Comparison of ENCODE assay signal across 26 cellular contexts in the genomic region with DNA sequence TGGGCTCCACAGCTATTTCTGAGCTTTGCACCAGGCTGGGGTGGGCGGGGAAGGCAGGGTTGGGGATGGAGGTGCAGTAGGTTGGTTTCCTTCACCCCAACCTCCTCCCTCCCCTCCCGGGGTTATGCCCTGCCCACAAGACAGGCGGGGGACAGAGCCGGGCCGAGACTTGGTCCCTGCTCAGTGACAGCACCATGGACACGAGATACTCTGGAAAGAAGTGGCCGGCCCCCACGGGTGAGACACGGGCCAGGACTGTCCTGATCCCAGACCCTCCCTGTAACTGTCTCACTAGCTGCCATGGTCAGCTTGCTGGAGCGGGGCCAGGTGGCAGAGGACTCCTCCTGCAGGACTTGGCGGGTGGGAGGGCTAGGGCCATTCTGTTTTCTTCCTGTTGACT. TPM values are rescaled to one million over a fixed set of nuclear protein-coding genes. Genes with fewer than 3 reads are reported as not detected.
DNase-seq lines count a peak whose midpoint lies in the region; ATAC-seq, FAIRE-seq and TF ChIP-seq lines count a peak whose summit lies in the region.
"Had no signal": no experiment of that assay in that cellular context is flagged by ENCODE, and none has a peak within 500 bp of the region (broad histone marks: within the 10 kb centered on the region; RNA-seq: fewer than 3 reads in every experiment).

No MANE protein-coding gene starts in this region.

- no peak overlapping the region for H3K4me3 ChIP-seq in HepG2 (replicated peaks in 1 of 3; ENCODE audit: insufficient read depth in 1 of 3, low read depth in 2 of 3, low read length in 3 of 3)
- no peak overlapping the region for H3K4me3 ChIP-seq in naive thymus-derived CD4-positive, alpha-beta T cell (ENCODE audit: low read length)
- H3K4me3 ChIP-seq: K562 had no signal

- H3T11ph ChIP-seq in H9 (ENCODE audit: low read length), result no peak overlapping the region

- H2BK20ac ChIP-seq in H9 (ENCODE audit: low read depth, low read length, poor library complexity, severe bottlenecking), result no peak overlapping the region

- no peaks in the 10 kb centered on the region for H3K79me1 ChIP-seq in H9 (ENCODE audit: insufficient read depth, low read depth, low read length, poor library complexity, severe bottlenecking)

- CTCF ChIA-PET in HepG2 (lab: Yijun Ruan, JAX; ENCODE audit: low intra/inter-chr PET ratio, low total read pairs), result interaction anchor here (6.5 kb wide), 1 partner anchor 213 kb away, joined by 80 read pairs; no protein-coding TSS in a partner anchor
- CTCF ChIA-PET in naive thymus-derived CD4-positive, alpha-beta T cell (lab: Charles Lee), result interaction anchor here (0.6 to 10.5 kb wide), 3 partner anchors 214 to 1237 kb away, joined by 3 to 144 read pairs (median 3); no protein-coding TSS in a partner anchor

- H3K4me2 ChIP-seq in H9 (ENCODE audit: insufficient read depth, insufficient read length, low read length) (no peak overlapping the region), HepG2 (ENCODE audit: low read depth, low read length) (no peak overlapping the region)

- no peaks in the 10 kb centered on the region for H3K4me1 ChIP-seq in H9 (ENCODE audit: insufficient read depth, low read length)
- no peaks in the 10 kb centered on the region for H3K4me1 ChIP-seq in HepG2 (ENCODE audit: insufficient read depth, low read length)
- no peaks in the 10 kb centered on the region for H3K4me1 ChIP-seq in naive thymus-derived CD4-positive, alpha-beta T cell (ENCODE audit: control insufficient read depth in 2 of 2, insufficient read depth in 2 of 2, low read length in 2 of 2)
- H3K4me1 ChIP-seq: BE2C had no signal

- H3K23ac ChIP-seq in H9 (ENCODE audit: insufficient read length, low read depth, low read length), result no peak overlapping the region

- no peak overlapping the region for H4K91ac ChIP-seq in H9 (ENCODE audit: insufficient read length, low read depth, low read length)

- TF ChIP-seq EP300 in HepG2 (IDR thresholded peaks at IDR 0.05; ENCODE audit: low read depth in 2 of 2, low read length in 2 of 2) (no peak), HepG2 (CRISPR knock-in tag; IDR thresholded peaks at IDR 0.05; ENCODE audit: borderline replicate concordance) (no peak)

- H3K4me1 Mint-ChIP-seq in H9, result peaks cover 0 to 2% of the 10 kb centered on the region in 2 experiments; a peak in 2 of 4 replicates
- no peaks in the 10 kb centered on the region for H3K4me1 Mint-ChIP-seq in stimulated activated effector memory CD8-positive, alpha-beta T cell treated with anti-CD3 and anti-CD28 coated beads, Interleukin-12 subunit alpha, Interleukin-12 subunit beta, amount 100 ng/mL, for 72 hours
- peaks cover 0 to 3% (median 0%) of the 10 kb centered on the region in 7 donors for H3K4me1 Mint-ChIP-seq in naive thymus-derived CD4-positive, alpha-beta T cell

- no peak for TF ChIP-seq RAD21 in HepG2 (CRISPR knock-in tag; IDR thresholded peaks at IDR 0.05)

- no peak overlapping the region for H2BK12ac ChIP-seq in H9 (ENCODE audit: insufficient read length, low read depth, low read length)

- peaks cover 1% of the 10 kb centered on the region for H3K27me3 Mint-ChIP-seq in H9 (ENCODE audit: low read depth)
- H3K27me3 Mint-ChIP-seq in naive thymus-derived CD4-positive, alpha-beta T cell, result peaks cover 0 to 6% (median 2%) of the 10 kb centered on the region in 5 donors

- no peak overlapping the region for H2BK120ac ChIP-seq in H9 (ENCODE audit: low read depth, low read length, poor library complexity, severe bottlenecking)

- DNase-seq in H9, result peak; percentile 21
- DNase-seq in SW480 (ENCODE audit: low spot score), result peak; percentile 13
- no peak for DNase-seq in HepG2 (ENCODE audit: low spot score)
- DNase-seq in stimulated activated effector memory CD8-positive, alpha-beta T cell treated with anti-CD3 and anti-CD28 coated beads, Interleukin-12 subunit alpha, Interleukin-12 subunit beta, amount 100 ng/mL, for 72 hours (ENCODE audit: low spot score in 2 of 2), result no peak
- DNase-seq in naive thymus-derived CD4-positive, alpha-beta T cell, result no peak
- DNase-seq in GM03348 (ENCODE audit: low spot score), result no peak
- no peak for DNase-seq in left cardiac atrium
- DNase-seq: ACHN; BE2C; C1 segment of cervical spinal cord; CD4-positive, CD25-positive, alpha-beta regulatory T cell; CD8-positive, alpha-beta memory T cell; COR-L47; DMS 273 treated with DMSO at 0.1 percent for 48 hours; DMS53; DND-41; EL; GOT3; H7; IMR-90 had no signal

- H2BK5ac ChIP-seq in H9 (ENCODE audit: insufficient read length, low read length), result no peak overlapping the region

- no peak for TF ChIP-seq CTCF in H9 (conservative IDR thresholded peaks at IDR 0.05)
- no peak for TF ChIP-seq CTCF in HepG2 (CRISPR knock-in tag; IDR thresholded peaks at IDR 0.05)

- H3K23me2 ChIP-seq in H9 (ENCODE audit: insufficient read length, low read depth, low read length, poor library complexity, severe bottlenecking), result no peaks in the 10 kb centered on the region

- H3K27ac ChIP-seq in H9 (ENCODE audit: insufficient read length, low read depth, low read length), result no peak overlapping the region
- H3K27ac ChIP-seq in HepG2 (ENCODE audit: extremely low read length, insufficient read depth, low read length), result no peak overlapping the region
- no peak overlapping the region for H3K27ac ChIP-seq in naive thymus-derived CD4-positive, alpha-beta T cell (ENCODE audit: low read depth, low read length)

- no peak overlapping the region for H2AK5ac ChIP-seq in H9 (ENCODE audit: insufficient read length, low read length)

- H3K36me3 Mint-ChIP-seq in H9 (ENCODE audit: insufficient read depth in 1 of 3, low read depth in 3 of 3), result no peaks in the 10 kb centered on the region
- no peaks in the 10 kb centered on the region for H3K36me3 Mint-ChIP-seq in stimulated activated effector memory CD8-positive, alpha-beta T cell treated with anti-CD3 and anti-CD28 coated beads, Interleukin-12 subunit alpha, Interleukin-12 subunit beta, amount 100 ng/mL, for 72 hours
- no peaks in the 10 kb centered on the region for H3K36me3 Mint-ChIP-seq in naive thymus-derived CD4-positive, alpha-beta T cell
- H3K36me3 Mint-ChIP-seq: CD4-positive, CD25-positive, alpha-beta regulatory T cell; CD8-positive, alpha-beta memory T cell had no signal

- no peak for FAIRE-seq in HepG2 (lab: Jason Lieb, UNC)
- FAIRE-seq: A204.1, G401.6, GM12892, GM18507, K562 had no signal

- H3K18ac ChIP-seq in H9 (ENCODE audit: insufficient read length, low read depth, low read length), result no peak overlapping the region

- H3K27me3 ChIP-seq in H9 (ENCODE audit: insufficient read depth, low read length) (no peaks in the 10 kb centered on the region), HepG2 (ENCODE audit: control insufficient read depth in 1 of 2, insufficient read depth in 2 of 2, low read length in 2 of 2) (peaks cover 14 to 48% of the 10 kb centered on the region in 2 experiments; a peak in 4 of 5 replicates)
- H3K27me3 ChIP-seq in naive thymus-derived CD4-positive, alpha-beta T cell (ENCODE audit: control insufficient read depth in 2 of 2, insufficient read depth in 2 of 2, low read length in 2 of 2), result no peaks in the 10 kb centered on the region
- H3K27me3 ChIP-seq: BE2C had no signal

- H4K20me1 ChIP-seq in H9 (ENCODE audit: control insufficient read depth, insufficient read depth, insufficient read length) (no peaks in the 10 kb centered on the region), HepG2 (ENCODE audit: insufficient read depth, low read length) (no peaks in the 10 kb centered on the region)

- H3K27ac Mint-ChIP-seq in H9, result no peak overlapping the region
- no peak overlapping the region for H3K27ac Mint-ChIP-seq in stimulated activated effector memory CD8-positive, alpha-beta T cell treated with anti-CD3 and anti-CD28 coated beads, Interleukin-12 subunit alpha, Interleukin-12 subunit beta, amount 100 ng/mL, for 72 hours
- no peak overlapping the region for H3K27ac Mint-ChIP-seq in naive thymus-derived CD4-positive, alpha-beta T cell
- H3K27ac Mint-ChIP-seq: CD4-positive, CD25-positive, alpha-beta regulatory T cell; CD8-positive, alpha-beta memory T cell had no signal

- ATAC-seq in HepG2 (peak; percentile 7; the same call in 2 of the 3 replicates), left cardiac atrium (no peak)
- peak; percentile 27 for ATAC-seq in stimulated activated effector memory CD8-positive, alpha-beta T cell treated with anti-CD3 and anti-CD28 coated beads, Interleukin-12 subunit alpha, Interleukin-12 subunit beta, amount 100 ng/mL, for 72 hours
- no peak for ATAC-seq in naive thymus-derived CD4-positive, alpha-beta T cell
- ATAC-seq: K562 had no signal

- H3K4me3 Mint-ChIP-seq in H9, result no peak overlapping the region
- H3K4me3 Mint-ChIP-seq in stimulated activated effector memory CD8-positive, alpha-beta T cell treated with anti-CD3 and anti-CD28 coated beads, Interleukin-12 subunit alpha, Interleukin-12 subunit beta, amount 100 ng/mL, for 72 hours, result no peak overlapping the region
- no peak overlapping the region for H3K4me3 Mint-ChIP-seq in naive thymus-derived CD4-positive, alpha-beta T cell
- H3K4me3 Mint-ChIP-seq: CD4-positive, CD25-positive, alpha-beta regulatory T cell; CD8-positive, alpha-beta memory T cell had no signal

- no peak overlapping the region for H3K4ac ChIP-seq in H9 (ENCODE audit: low read depth, low read length)

- H3K9me3 ChIP-seq in H9 (ENCODE audit: control insufficient read depth, low read depth, low read length) (no peaks in the 10 kb centered on the region), HepG2 (ENCODE audit: low read length) (no peaks in the 10 kb centered on the region)
- no peaks in the 10 kb centered on the region for H3K9me3 ChIP-seq in naive thymus-derived CD4-positive, alpha-beta T cell (ENCODE audit: control insufficient read depth in 2 of 3, low read length in 3 of 3)
- H3K9me3 ChIP-seq: BE2C had no signal

- H4K8ac ChIP-seq in H9 (replicated peaks; ENCODE audit: insufficient read length, low read depth, low read length), result no peak overlapping the region

- no peak overlapping the region for H3K56ac ChIP-seq in H9 (ENCODE audit: insufficient read length, low read depth, low read length)

- no peak overlapping the region for H2BK15ac ChIP-seq in H9 (ENCODE audit: low read depth, low read length)

- POLR2A ChIA-PET in HepG2 (lab: Yijun Ruan, JAX), result interaction anchor here (1.6 kb wide), 1 partner anchor 214 kb away, joined by 3 read pairs; no protein-coding TSS in a partner anchor
- POLR2A ChIA-PET in naive thymus-derived CD4-positive, alpha-beta T cell (lab: Charles Lee), result no interaction called here

- no peak overlapping the region for H3K14ac ChIP-seq in H9 (ENCODE audit: insufficient read depth, low read length)

- H3K36me3 ChIP-seq in HepG2 (replicated peaks in 1 of 2; ENCODE audit: control insufficient read depth in 1 of 2, insufficient read depth in 2 of 2, low read length in 2 of 2), result no peaks in the 10 kb centered on the region
- no peaks in the 10 kb centered on the region for H3K36me3 ChIP-seq in naive thymus-derived CD4-positive, alpha-beta T cell (ENCODE audit: control insufficient read depth in 2 of 3, insufficient read depth in 3 of 3, low read length in 3 of 3)
- H3K36me3 ChIP-seq: BE2C had no signal

- no TSS peak for BruUV-seq in HepG2 (replicated peaks; lab: Mats Ljungman, UMichigan)

- H3K79me2 ChIP-seq in H9 (ENCODE audit: insufficient read depth, low read length) (no peaks in the 10 kb centered on the region), HepG2 (ENCODE audit: insufficient read depth, low read length) (no peaks in the 10 kb centered on the region)

- no peak overlapping the region for H4K5ac ChIP-seq in H9 (ENCODE audit: insufficient read length, low read depth, low read length)

- no CpG with 5 or more reads among the region's 11 CpGs for WGBS in H9 (ENCODE audit: extremely low coverage, insufficient read length, low lambda C conversion rate)
- 5% methylated on average over 4 of the region's 11 CpGs for WGBS in HepG2 (ENCODE audit: low lambda C conversion rate)

- H3K9me3 Mint-ChIP-seq in H9, result no peaks in the 10 kb centered on the region
- no peaks in the 10 kb centered on the region for H3K9me3 Mint-ChIP-seq in stimulated activated effector memory CD8-positive, alpha-beta T cell treated with anti-CD3 and anti-CD28 coated beads, Interleukin-12 subunit alpha, Interleukin-12 subunit beta, amount 100 ng/mL, for 72 hours
- H3K9me3 Mint-ChIP-seq in naive thymus-derived CD4-positive, alpha-beta T cell, result no peaks in the 10 kb centered on the region
- H3K9me3 Mint-ChIP-seq: CD4-positive, CD25-positive, alpha-beta regulatory T cell; CD8-positive, alpha-beta memory T cell had no signal

- in situ Hi-C loops in HepG2 (cut with HindIII; ENCODE audit: extremely low pct_ligation_motif_present, low pct_unique_long_range_greater_than_20kb), result loop anchor here (10.0 kb wide), 1 partner anchor 288 kb away; the partner anchor contains the start of gene PAIP2B

- intact Hi-C loops in HepG2 (cut with micrococcal nuclease; ENCODE audit: unreplicated experiment), result loop anchor here (5.0 kb wide), 1 partner anchor 56 kb away; no protein-coding TSS in a partner anchor
- intact Hi-C loops in naive thymus-derived CD4-positive, alpha-beta T cell (cut with micrococcal nuclease), result no loop called here
- intact Hi-C loops in left cardiac atrium (cut with DNase I), result loop anchor here (5.0 to 10.0 kb wide), 2 partner anchors 48 to 216 kb away; no protein-coding TSS in a partner anchor

- TF ChIP-seq POLR2A in HepG2 (IDR thresholded peaks at IDR 0.05; ENCODE audit: insufficient read depth in 1 of 2, low read depth in 2 of 2, low read length in 2 of 2), result no peak

- H2AFZ ChIP-seq in H9 (ENCODE audit: low read length) (no peak overlapping the region), HepG2 (ENCODE audit: low read length) (no peak overlapping the region)

- no peak overlapping the region for H3K9ac ChIP-seq in H9 (ENCODE audit: extremely low read depth, insufficient read length, low read length)
- H3K9ac ChIP-seq in HepG2 (ENCODE audit: insufficient read depth, low read depth, low read length), result no peak overlapping the region

RNA-seq across cellular contexts. Expression of gene DYSF, which starts 59.7 kb away (rescaled TPM):
- total RNA-seq in H9 (2021), result 4.8 and 5.5 TPM in 2 replicates
- total RNA-seq in HepG2 (2016; rRNA removed; fragmentation: Illumina TruSeq; extraction: Trizol), result 0.15 and 0.17 TPM in 2 replicates
- 0.09 TPM in 1 of 2 replicates, not detected in the other for total RNA-seq in HepG2 (2016; cell fraction: cytosol; rRNA removed; fragmentation: Illumina TruSeq; extraction: Trizol; ENCODE audit: low read depth)
- 0.21 and 0.22 TPM in 2 replicates for total RNA-seq in HepG2 (2016; cell fraction: insoluble cytoplasmic fraction; rRNA removed; fragmentation: Illumina TruSeq; extraction: Trizol)
- total RNA-seq in HepG2 (2016; cell fraction: membrane; rRNA removed; fragmentation: Illumina TruSeq; extraction: Trizol), result 0.24 and 0.46 TPM in 2 replicates
- 0.09 and 0.78 TPM in 2 replicates for total RNA-seq in HepG2 (2016; cell fraction: nucleus; rRNA removed; fragmentation: Illumina TruSeq; extraction: Trizol)
- polyA plus RNA-seq in HepG2 (2011; rRNA removed), result 2.4 and 4.5 TPM in 2 replicates
- 1.8 and 2.1 TPM in 2 replicates for polyA plus RNA-seq in HepG2 (2011; cell fraction: cytosol; rRNA removed)
- polyA plus RNA-seq in HepG2 (2011; cell fraction: nucleus; rRNA removed), result 4.5 and 8.3 TPM in 2 replicates
- polyA plus RNA-seq in HepG2 (2012), result 6.7 and 10.7 TPM in 2 replicates
- polyA plus RNA-seq in HepG2 (2016; cell fraction: cytosol; fragmentation: Illumina TruSeq; extraction: Trizol; ENCODE audit: low read depth), result 0.02 and 0.16 TPM in 2 replicates
- 0.29 and 0.50 TPM in 2 replicates for polyA plus RNA-seq in HepG2 (2016; cell fraction: insoluble cytoplasmic fraction; fragmentation: Illumina TruSeq; extraction: Trizol; ENCODE audit: low read depth)
- polyA plus RNA-seq in HepG2 (2016; cell fraction: membrane; fragmentation: Illumina TruSeq; extraction: Trizol; ENCODE audit: low read depth), result 0.08 and 0.21 TPM in 2 replicates
- polyA plus RNA-seq in HepG2 (2016; cell fraction: nucleus; fragmentation: Illumina TruSeq; extraction: Trizol; ENCODE audit: insufficient read depth, low read depth), result 0.85 and 1.3 TPM in 2 replicates
- 1.7 and 9.6 TPM in 2 replicates for polyA minus RNA-seq in HepG2 (2011; rRNA and poly(A)+ RNA removed; ENCODE audit: low replicate concordance)
- 2.0 and 5.3 TPM in 2 replicates for polyA minus RNA-seq in HepG2 (2011; cell fraction: cytosol; rRNA and poly(A)+ RNA removed)
- polyA minus RNA-seq in HepG2 (2011; cell fraction: nucleus; rRNA and poly(A)+ RNA removed), result 5.9 and 8.8 TPM in 2 replicates
- total RNA-seq in naive thymus-derived CD4-positive, alpha-beta T cell, result 10 to 100 TPM in 1 of 5 experiments, 1 to 10 TPM in 1, under 1 TPM in 3; 0.14 to 28.2 (median 0.32) TPM
- polyA plus RNA-seq in naive thymus-derived CD4-positive, alpha-beta T cell, result not detected
- total RNA-seq in left cardiac atrium, result 10 to 100 TPM; 36.8 to 45.8 TPM
- total RNA-seq: HT-29 had no signal

Comparison
In these comparisons a context has a peak if more than half of its experiments do, and no peak if none do; other contexts are left out.
1. DNase-seq: peak in H9 (single experiment) and SW480 (single experiment); none in HepG2 (single experiment), stimulated activated effector memory CD8-positive, alpha-beta T cell treated with anti-CD3 and anti-CD28 coated beads, Interleukin-12 subunit alpha, Interleukin-12 subunit beta, amount 100 ng/mL, for 72 hours (0 of 2), naive thymus-derived CD4-positive, alpha-beta T cell (0 of 9), GM03348 (single experiment) and left cardiac atrium (single experiment).
2. ATAC-seq: peak in HepG2 (single experiment) and stimulated activated effector memory CD8-positive, alpha-beta T cell treated with anti-CD3 and anti-CD28 coated beads, Interleukin-12 subunit alpha, Interleukin-12 subunit beta, amount 100 ng/mL, for 72 hours (single experiment); none in naive thymus-derived CD4-positive, alpha-beta T cell (single experiment) and left cardiac atrium (0 of 2).
3. intact Hi-C loops: an anchor here in HepG2 (5.0 kb wide) and left cardiac atrium (5.0 to 10.0 kb wide); none called in naive thymus-derived CD4-positive, alpha-beta T cell.